12 cellular contexts compared by ENCODE assay signal in genomic region chr19:1235625-1236538, GRCh38. TPM values are rescaled to one million over a fixed set of nuclear protein-coding genes. Genes with fewer than 3 reads are reported as not detected.
DNase-seq lines count a peak whose midpoint lies in the region; ATAC-seq and TF ChIP-seq lines count a peak whose summit lies in the region.
"Had no signal": no experiment of that assay in that cellular context is flagged by ENCODE, and none has a peak within 500 bp of the region (broad histone marks: within the 10 kb centered on the region; RNA-seq: fewer than 3 reads in every experiment).

No MANE protein-coding gene starts in this region.

- H3K4me1 Mint-ChIP-seq in Calu3 (ENCODE audit: low read depth, unreplicated experiment) (peaks cover 22% of the 10 kb centered on the region), nephron (peaks cover 22% of the 10 kb centered on the region)
- H3K4me1 Mint-ChIP-seq in dendritic cell treated with granulocyte-macrophage colony-stimulating factor and Interleukin-4, amounts not matched to agents 40 ng/mL and 50 ng/mL, for 4 days (ENCODE audit: low read depth), result peaks cover 26% of the 10 kb centered on the region
- H3K4me1 Mint-ChIP-seq in activated CD4-positive, alpha-beta memory T cell treated with anti-CD3 and anti-CD28 coated beads for 36 hours (ENCODE audit: low read depth), result peaks cover 12% of the 10 kb centered on the region

- intact Hi-C loops in Calu3 (cut with micrococcal nuclease; ENCODE audit: unreplicated experiment) (no loop called here), Panc1 (cut with micrococcal nuclease; ENCODE audit: unreplicated experiment) (no loop called here)
- intact Hi-C loops in dendritic cell treated with granulocyte-macrophage colony-stimulating factor and Interleukin-4, amounts not matched to agents 40 ng/mL and 50 ng/mL, for 4 days (cut with micrococcal nuclease), result no loop called here
- intact Hi-C loops in activated CD4-positive, alpha-beta memory T cell treated with anti-CD3 and anti-CD28 coated beads for 36 hours (cut with micrococcal nuclease), result no loop called here

- peaks cover 33% of the 10 kb centered on the region for H3K36me3 Mint-ChIP-seq in Calu3 (ENCODE audit: insufficient read depth, unreplicated experiment)
- H3K36me3 Mint-ChIP-seq in dendritic cell treated with granulocyte-macrophage colony-stimulating factor and Interleukin-4, amounts not matched to agents 40 ng/mL and 50 ng/mL, for 4 days (ENCODE audit: low read depth), result no peaks in the 10 kb centered on the region
- H3K36me3 Mint-ChIP-seq in nephron (ENCODE audit: low read depth), result no peaks in the 10 kb centered on the region
- no peaks in the 10 kb centered on the region for H3K36me3 Mint-ChIP-seq in activated CD4-positive, alpha-beta memory T cell treated with anti-CD3 and anti-CD28 coated beads for 36 hours

- CTCF ChIA-PET in Calu3 (lab: Charles Lee), result no interaction called here
- CTCF ChIA-PET in Panc1 (lab: Charles Lee), result no interaction called here
- CTCF ChIA-PET in activated CD4-positive, alpha-beta memory T cell treated with anti-CD3 and anti-CD28 coated beads for 36 hours (lab: Charles Lee), result no interaction called here

- H3K9me3 Mint-ChIP-seq in Calu3 (ENCODE audit: low read depth, unreplicated experiment) (no peaks in the 10 kb centered on the region), nephron (no peaks in the 10 kb centered on the region)
- no peaks in the 10 kb centered on the region for H3K9me3 Mint-ChIP-seq in dendritic cell treated with granulocyte-macrophage colony-stimulating factor and Interleukin-4, amounts not matched to agents 40 ng/mL and 50 ng/mL, for 4 days
- no peaks in the 10 kb centered on the region for H3K9me3 Mint-ChIP-seq in activated CD4-positive, alpha-beta memory T cell treated with anti-CD3 and anti-CD28 coated beads for 36 hours

- POLR2A ChIA-PET in Panc1 (lab: Charles Lee), result no interaction called here
- POLR2A ChIA-PET in activated CD4-positive, alpha-beta memory T cell treated with anti-CD3 and anti-CD28 coated beads for 36 hours (lab: Charles Lee), result no interaction called here

- H3K27ac Mint-ChIP-seq in Calu3 (ENCODE audit: unreplicated experiment), result no peak overlapping the region
- H3K27ac Mint-ChIP-seq in dendritic cell treated with granulocyte-macrophage colony-stimulating factor and Interleukin-4, amounts not matched to agents 40 ng/mL and 50 ng/mL, for 4 days, result no peak overlapping the region
- H3K27ac Mint-ChIP-seq in nephron, result no peak overlapping the region
- H3K27ac Mint-ChIP-seq in activated CD4-positive, alpha-beta memory T cell treated with anti-CD3 and anti-CD28 coated beads for 36 hours, result no peak overlapping the region

- in situ Hi-C loops in Panc1 (cut with HindIII; ENCODE audit: low pct_unique_long_range_greater_than_20kb, low sequenced_read_pairs), result no loop called here

- no peaks in the 10 kb centered on the region for H3K36me3 ChIP-seq in Panc1 (ENCODE audit: control insufficient read depth, insufficient read depth, low read length)
- H3K36me3 ChIP-seq: upper lobe of right lung had no signal

- H3K4me3 ChIP-seq in Panc1 (ENCODE audit: low read depth in 2 of 2, low read length in 2 of 2), result peak overlapping the region; percentile 44 to 63
- H3K4me3 ChIP-seq: mucosa of descending colon had no signal

- ATAC-seq in Panc1, result no peak
- ATAC-seq: mucosa of descending colon, upper lobe of right lung had no signal

- H3K27me3 ChIP-seq in Panc1 (ENCODE audit: control insufficient read depth, insufficient read depth, low read length), result no peaks in the 10 kb centered on the region
- H3K27me3 ChIP-seq: upper lobe of right lung had no signal

- no peaks in the 10 kb centered on the region for H3K9me3 ChIP-seq in Panc1 (ENCODE audit: control insufficient read depth, insufficient read depth, low read depth, low read length)
- H3K9me3 ChIP-seq: mucosa of descending colon, upper lobe of right lung had no signal

- BruUV-seq in Calu3 (replicated peaks; lab: Mats Ljungman, UMichigan) (no TSS peak), Panc1 (replicated peaks; lab: Mats Ljungman, UMichigan) (no TSS peak)

- no peaks in the 10 kb centered on the region for H3K27me3 Mint-ChIP-seq in Calu3 (ENCODE audit: unreplicated experiment)
- H3K27me3 Mint-ChIP-seq in dendritic cell treated with granulocyte-macrophage colony-stimulating factor and Interleukin-4, amounts not matched to agents 40 ng/mL and 50 ng/mL, for 4 days, result peaks cover 50% of the 10 kb centered on the region
- H3K27me3 Mint-ChIP-seq in nephron (ENCODE audit: low read depth), result no peaks in the 10 kb centered on the region
- peaks cover 9% of the 10 kb centered on the region for H3K27me3 Mint-ChIP-seq in activated CD4-positive, alpha-beta memory T cell treated with anti-CD3 and anti-CD28 coated beads for 36 hours

- H3K4me1 ChIP-seq in Panc1 (ENCODE audit: control insufficient read depth, insufficient read depth, low read length), result peaks cover 28% of the 10 kb centered on the region

- DNase-seq in Calu3, result no peak
- DNase-seq in Panc1 (ENCODE audit: low read depth, low spot score), result no peak
- no peak for DNase-seq in NK-92 treated with Interleukin-12 subunit alpha and Interleukin-12 subunit beta, amount 100 ng/mL, for 24 hours (lab: John Stamatoyannopoulos, UW)
- no peak for DNase-seq in activated CD4-positive, alpha-beta memory T cell treated with anti-CD3 and anti-CD28 coated beads for 36 hours
- no peak for DNase-seq in stimulated activated naive CD4-positive, alpha-beta T cell (lab: John Stamatoyannopoulos, UW)
- DNase-seq in GDM1 (lab: John Stamatoyannopoulos, UW), result no peak
- DNase-seq: mucosa of descending colon; NCI-H1694; stimulated activated CD4-positive, alpha-beta T cell treated with anti-CD3 and anti-CD28 coated beads, Interleukin-1b, Interleukin-23, amount 100 ng/mL, for 48 hours; upper lobe of right lung had no signal

- TF ChIP-seq CTCF in Calu3 (IDR thresholded peaks at IDR 0.05; ENCODE audit: unreplicated experiment) (no peak), Panc1 (IDR thresholded peaks at IDR 0.05) (no peak), nephron (IDR thresholded peaks at IDR 0.05; ENCODE audit: unreplicated experiment in 3 of 3) (no peak)

- peak overlapping the region; percentile 54; the same call in 1 of the 2 replicates for H3K27ac ChIP-seq in Panc1 (ENCODE audit: low read length)
- H3K27ac ChIP-seq: upper lobe of right lung had no signal

- peak overlapping the region; percentile 58 for H3K4me3 Mint-ChIP-seq in Calu3 (ENCODE audit: low read depth, unreplicated experiment)
- H3K4me3 Mint-ChIP-seq in dendritic cell treated with granulocyte-macrophage colony-stimulating factor and Interleukin-4, amounts not matched to agents 40 ng/mL and 50 ng/mL, for 4 days, result peak overlapping the region; percentile 40
- H3K4me3 Mint-ChIP-seq in nephron, result peak overlapping the region in 2 of 3 experiments; percentile 55 to 69
- H3K4me3 Mint-ChIP-seq in activated CD4-positive, alpha-beta memory T cell treated with anti-CD3 and anti-CD28 coated beads for 36 hours, result no peak overlapping the region

RNA-seq across cellular contexts. Expression of gene CBARP, which starts 1.9 kb away (rescaled TPM):
- 4.2 and 5.7 TPM in 2 replicates for total RNA-seq in Calu3 (2022)
- 14.5 TPM for total RNA-seq in Panc1 (2021; ENCODE audit: unreplicated experiment)
- polyA plus RNA-seq in Panc1 (2012; ENCODE audit: insufficient read length), result 16.4 TPM
- total RNA-seq in activated CD4-positive, alpha-beta memory T cell treated with anti-CD3 and anti-CD28 coated beads for 36 hours, result 1 to 10 TPM; 1.3 to 2.1 TPM

RNA-seq across cellular contexts. Expression of gene ATP5F1D, which starts 5.7 kb away (rescaled TPM):
- total RNA-seq in Calu3 (2022) (86.6 and 91.8 TPM in 2 replicates), Panc1 (2021; ENCODE audit: unreplicated experiment) (218 TPM)
- 365 TPM for polyA plus RNA-seq in Panc1 (2012; ENCODE audit: insufficient read length)
- 100 to 1,000 TPM; 178 to 192 TPM for total RNA-seq in activated CD4-positive, alpha-beta memory T cell treated with anti-CD3 and anti-CD28 coated beads for 36 hours

RNA-seq across cellular contexts. Expression of gene MIDN, which starts 12.5 kb away (rescaled TPM):
- 61.8 and 72.4 TPM in 2 replicates for total RNA-seq in Calu3 (2022)
- 118 TPM for total RNA-seq in Panc1 (2021; ENCODE audit: unreplicated experiment)
- 76.9 TPM for polyA plus RNA-seq in Panc1 (2012; ENCODE audit: insufficient read length)
- 10 to 100 TPM; 54.1 to 54.6 TPM for total RNA-seq in activated CD4-positive, alpha-beta memory T cell treated with anti-CD3 and anti-CD28 coated beads for 36 hours

RNA-seq across cellular contexts. Expression of gene STK11, which starts 30.3 kb away (rescaled TPM):
- total RNA-seq in Calu3 (2022) (55.8 and 58.3 TPM in 2 replicates), Panc1 (2021; ENCODE audit: unreplicated experiment) (116 TPM)
- 141 TPM for polyA plus RNA-seq in Panc1 (2012; ENCODE audit: insufficient read length)
- total RNA-seq in activated CD4-positive, alpha-beta memory T cell treated with anti-CD3 and anti-CD28 coated beads for 36 hours, result 10 to 100 TPM; 66.4 to 74.3 TPM

RNA-seq across cellular contexts. Expression of gene CIRBP, which starts 33.2 kb away (rescaled TPM):
- 102 and 112 TPM in 2 replicates for total RNA-seq in Calu3 (2022)
- 66.6 TPM for total RNA-seq in Panc1 (2021; ENCODE audit: unreplicated experiment)
- polyA plus RNA-seq in Panc1 (2012; ENCODE audit: insufficient read length), result 101 TPM
- total RNA-seq in activated CD4-positive, alpha-beta memory T cell treated with anti-CD3 and anti-CD28 coated beads for 36 hours, result 100 to 1,000 TPM; 171 to 173 TPM
